1 cellular context compared by ENCODE assay signal in genomic region chr2:144324446-144325045, GRCh38.
TF ChIP-seq lines count a peak whose summit lies in the region.

No MANE protein-coding gene starts in this region.

TF ChIP-seq in GM23338, 12 proteins besides CTCF, POLR2A, EP300 and RAD21 (continued from another document):
- TF ChIP-seq JUNB (IDR thresholded peaks at IDR 0.05; ENCODE audit: unreplicated experiment), result no peak
- TF ChIP-seq EZH2 (IDR thresholded peaks at IDR 0.05; ENCODE audit: low read depth, unreplicated experiment), result no peak
- TF ChIP-seq ZNF462 (CRISPR knock-in tag; IDR thresholded peaks at IDR 0.05), result no peak
- TF ChIP-seq CREB1 (CRISPR knock-in tag; IDR thresholded peaks at IDR 0.05; ENCODE audit: low read depth), result no peak
- TF ChIP-seq NANOG (IDR thresholded peaks at IDR 0.05; ENCODE audit: borderline replicate concordance), result no peak
- no peak for TF ChIP-seq STAT1 (IDR thresholded peaks at IDR 0.05; ENCODE audit: unreplicated experiment)
- no peak for TF ChIP-seq POLR2AphosphoS5 (IDR thresholded peaks at IDR 0.05; ENCODE audit: low read depth)
- TF ChIP-seq ZNF331 (CRISPR knock-in tag; IDR thresholded peaks at IDR 0.05; ENCODE audit: low read depth), result no peak
